In the genomic region with DNA sequence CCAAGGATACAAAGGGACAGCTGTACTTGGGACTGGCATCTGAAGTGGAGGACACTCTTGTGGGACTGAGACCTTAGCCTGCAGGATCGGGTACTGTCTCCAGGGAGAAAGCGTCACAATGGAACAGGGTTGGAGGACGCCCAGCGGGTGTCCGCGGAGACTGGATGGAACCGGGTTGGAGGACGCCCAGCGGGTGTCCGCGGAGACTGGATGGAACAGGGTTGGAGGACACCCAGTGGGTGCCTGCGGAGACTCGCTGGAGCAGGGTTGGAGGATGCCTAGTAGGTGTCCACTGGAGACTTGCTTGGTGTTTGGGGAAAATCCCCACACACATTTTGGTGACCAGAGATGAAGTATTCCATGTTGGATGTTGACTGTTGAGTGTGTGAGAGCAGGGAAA, we compare ENCODE assay signal across 23 cellular contexts. TPM values are rescaled to one million over a fixed set of nuclear protein-coding genes. Genes with fewer than 3 reads are reported as not detected.
"Had no signal": no experiment of that assay in that cellular context is flagged by ENCODE, and none has a peak within 500 bp of the region (broad histone marks: within the 10 kb centered on the region; RNA-seq: fewer than 3 reads in every experiment).

Gene MYADML2, minus strand, starts transcription at position 45 of the 400 bp plus-strand sequence. CDS start 5,492 bp downstream, outside the sequence.

- H3K9me3 ChIP-seq: esophagus squamous epithelium, left ventricle myocardium inferior, neutrophil, right atrium auricular region, suprapubic skin, thyroid gland, upper lobe of left lung, vagina had no signal

- ATAC-seq: effector memory CD8-positive, alpha-beta T cell; natural killer cell treated with Interleukin-12 subunit alpha and Interleukin-12 subunit beta and Interleukin-15 and Interleukin-18, amount 100 ng/mL, for 72 hours; stimulated activated effector memory CD8-positive, alpha-beta T cell treated with anti-CD3 and anti-CD28 coated beads, Interleukin-12 subunit alpha, Interleukin-12 subunit beta, amount 100 ng/mL, for 72 hours; stimulated activated naive CD8-positive, alpha-beta T cell treated with anti-CD3 and anti-CD28 coated beads, Interleukin-15, Interleukin-2, amounts not matched to agents 100 U/mL and 50 U/mL, for 24 hours had no signal

- DNase-seq: effector memory CD8-positive, alpha-beta T cell; esophagus squamous epithelium; foreskin fibroblast; immature natural killer cell; left ventricle myocardium inferior; mesenchymal stem cell; midbrain; stimulated activated CD4-positive, alpha-beta T cell treated with anti-CD3 and anti-CD28 coated beads, Interleukin-4, amount 100 ng/mL, for 1 hour; stimulated activated CD8-positive, alpha-beta memory T cell treated with anti-CD3 and anti-CD28 coated beads, Interleukin-4, amount 100 ng/mL, for 48 hours; stimulated activated naive CD8-positive, alpha-beta T cell treated with anti-CD3 and anti-CD28 coated beads, Interleukin-15, Interleukin-2, amounts not matched to agents 100 U/mL and 50 U/mL, for 24 hours; thyroid gland had no signal

- H3K36me3 ChIP-seq: esophagus squamous epithelium, left ventricle myocardium inferior, neutrophil, right atrium auricular region, suprapubic skin, thyroid gland, upper lobe of left lung, vagina had no signal

- H3K4me3 ChIP-seq: esophagus squamous epithelium, left ventricle myocardium inferior, lung, right atrium auricular region, smooth muscle cell, suprapubic skin, thyroid gland, upper lobe of left lung, vagina had no signal

- FAIRE-seq: keratinocyte had no signal

- H3K27ac ChIP-seq: esophagus squamous epithelium, left ventricle myocardium inferior, neutrophil, right atrium auricular region, suprapubic skin, thyroid gland, upper lobe of left lung, vagina had no signal

- H3K27me3 ChIP-seq: right atrium auricular region, thyroid gland, upper lobe of left lung, vagina had no signal

- H3K4me2 ChIP-seq: smooth muscle cell had no signal

- H3K4me1 ChIP-seq: esophagus squamous epithelium, left ventricle myocardium inferior, right atrium auricular region, suprapubic skin, thyroid gland, upper lobe of left lung, vagina had no signal

RNA-seq across cellular contexts. Expression of gene MYADML2, which starts in this region (rescaled TPM):
- total RNA-seq: epithelial cell of proximal tubule; esophagus squamous epithelium; lung; natural killer cell treated with Interleukin-12 subunit alpha and Interleukin-12 subunit beta and Interleukin-15 and Interleukin-18, amount 100 ng/mL, for 72 hours; osteoblast; smooth muscle cell; suprapubic skin; thyroid gland; upper lobe of left lung; vagina had no signal
- polyA plus RNA-seq: immature natural killer cell, keratinocyte, lung, smooth muscle cell had no signal
